16 cellular contexts compared by ENCODE assay signal in the genomic region with DNA sequence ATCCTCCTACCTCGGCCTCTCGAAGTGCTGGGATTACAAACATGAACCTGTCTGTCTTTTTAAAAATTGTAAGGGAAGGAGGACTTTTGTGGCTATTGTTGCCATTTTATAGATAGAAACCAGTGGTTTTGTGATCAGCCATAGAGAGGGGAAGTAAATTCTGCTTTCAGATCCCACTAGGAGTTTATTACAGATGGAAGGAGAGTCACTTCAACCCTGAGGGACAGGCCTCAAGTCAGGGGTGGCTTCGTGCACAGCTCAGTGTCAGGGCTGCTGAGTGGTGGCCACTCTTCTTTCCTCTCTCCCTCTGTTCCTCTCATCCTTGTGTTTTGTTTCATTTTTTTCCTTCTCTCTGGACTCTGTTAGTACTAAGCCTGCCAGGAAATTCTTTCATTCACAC.
"Had no signal": no experiment of that assay in that cellular context is flagged by ENCODE, and none has a peak within 500 bp of the region (broad histone marks: within the 10 kb centered on the region; RNA-seq: fewer than 3 reads in every experiment).

No MANE protein-coding gene starts in this region.

- H3K27me3 ChIP-seq: adrenal gland, hepatocyte, neural progenitor cell, tibial nerve, vagina had no signal

- ATAC-seq: activated CD8-positive, alpha-beta memory T cell treated with anti-CD3 and anti-CD28 coated beads, Interleukin-2, amount 10 ng/mL, durations not matched to agents 7 days and 5 days; activated T-cell treated with anti-CD3 and anti-CD28 coated beads, Interleukin-2, amount 50 U/mL, for 4 hours; WTC11 had no signal

- H3K4me1 ChIP-seq: neural progenitor cell, vagina had no signal

- H3K27ac Mint-ChIP-seq: activated CD8-positive, alpha-beta memory T cell treated with anti-CD3 and anti-CD28 coated beads, Interleukin-2, amount 10 ng/mL, durations not matched to agents 7 days and 5 days; neural progenitor cell; WTC11 had no signal

- H3K4me1 Mint-ChIP-seq: neural progenitor cell, WTC11 had no signal

- DNase-seq: activated CD4-positive, alpha-beta T cell treated with anti-CD3 and anti-CD28 coated beads, Interleukin-2, amount 50 U/mL, for 1 hour; activated CD8-positive, alpha-beta memory T cell treated with anti-CD3 and anti-CD28 coated beads, Interleukin-2, amount 10 ng/mL, durations not matched to agents 7 days and 5 days; activated T-cell treated with anti-CD3 and anti-CD28 coated beads, Interleukin-2, amount 50 U/mL, for 4 hours; caudate nucleus; effector CD8-positive, alpha-beta T cell; retina; stimulated activated CD4-positive, alpha-beta T cell treated with anti-CD3 and anti-CD28 coated beads, Interleukin-15, amount 100 ng/mL, for 24 hours; stimulated activated CD4-positive, alpha-beta T cell treated with anti-CD3 and anti-CD28 coated beads, Interleukin-4, amount 100 ng/mL, for 24 hours had no signal

- H3K4me2 ChIP-seq: hepatocyte, neural progenitor cell had no signal

- H3K4me3 ChIP-seq: adrenal gland, coronary artery, hepatocyte, neural progenitor cell, tibial nerve, vagina had no signal

- H3K36me3 ChIP-seq: neural progenitor cell had no signal

- H3K27me3 Mint-ChIP-seq: activated CD8-positive, alpha-beta memory T cell treated with anti-CD3 and anti-CD28 coated beads, Interleukin-2, amount 10 ng/mL, durations not matched to agents 7 days and 5 days had no signal

- H2AFZ ChIP-seq: hepatocyte, neural progenitor cell, parathyroid adenoma had no signal

- H3K9me3 Mint-ChIP-seq: activated T-cell treated with anti-CD3 and anti-CD28 coated beads, Interleukin-2, amount 50 U/mL, for 4 hours; neural progenitor cell; WTC11 had no signal

- H3K9me3 ChIP-seq: adrenal gland, tibial nerve, vagina had no signal

- H3K27ac ChIP-seq: adrenal gland, coronary artery, hepatocyte, neural progenitor cell, tibial nerve, vagina had no signal

- H3K4me3 Mint-ChIP-seq: activated CD8-positive, alpha-beta memory T cell treated with anti-CD3 and anti-CD28 coated beads, Interleukin-2, amount 10 ng/mL, durations not matched to agents 7 days and 5 days; activated T-cell treated with anti-CD3 and anti-CD28 coated beads, Interleukin-2, amount 50 U/mL, for 4 hours; neural progenitor cell; WTC11 had no signal
